ENCODE assay signal across 1 cellular context in the genomic region with DNA sequence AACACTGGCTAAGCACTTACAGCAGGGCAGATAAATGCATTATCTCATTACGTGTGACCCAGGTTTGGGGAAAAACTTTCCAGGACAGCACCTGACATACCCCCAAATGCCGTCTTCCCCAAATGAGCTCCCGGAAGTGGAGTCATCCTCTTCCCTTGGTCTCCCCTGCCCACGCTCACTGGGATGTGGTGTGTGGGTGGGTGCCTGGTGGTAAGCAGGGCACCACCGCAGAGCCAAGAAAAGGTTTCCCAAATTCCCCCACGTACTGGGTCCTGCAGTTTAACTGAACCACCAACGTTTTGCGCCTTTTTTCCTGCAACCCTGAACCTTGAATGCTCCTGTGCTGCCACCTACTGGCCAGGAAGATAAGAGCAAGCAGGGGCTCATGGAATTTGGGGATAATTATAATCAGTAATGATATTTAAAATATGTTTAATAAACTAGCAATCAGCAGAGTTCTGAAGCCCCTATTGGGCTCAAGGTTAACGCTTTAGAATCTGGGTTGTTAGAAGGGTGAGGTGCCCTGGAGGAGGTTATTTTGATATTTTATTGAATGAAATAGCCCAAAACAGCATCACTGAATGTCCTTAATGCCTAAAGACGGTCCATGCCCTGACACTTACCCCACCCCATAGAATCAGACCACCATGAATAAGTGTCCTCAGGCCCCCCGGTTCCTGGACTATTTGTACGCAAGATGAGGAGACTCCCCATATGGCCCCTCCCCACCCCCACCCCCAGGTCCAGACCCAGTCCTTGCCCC.
TF ChIP-seq lines count a peak whose summit lies in the region.

No MANE protein-coding gene starts in this region.

TF ChIP-seq in K562, 482 proteins besides CTCF, POLR2A, EP300 and RAD21 (continued from another document and continues in another):
- peak; percentile 25; the same call in 1 of the 2 replicates for TF ChIP-seq EGR1 (conservative IDR thresholded peaks at IDR 0.05)
- TF ChIP-seq ZNF253 (CRISPR knock-in tag; conservative IDR thresholded peaks at IDR 0.05), result no peak
- TF ChIP-seq, protein P1, sequence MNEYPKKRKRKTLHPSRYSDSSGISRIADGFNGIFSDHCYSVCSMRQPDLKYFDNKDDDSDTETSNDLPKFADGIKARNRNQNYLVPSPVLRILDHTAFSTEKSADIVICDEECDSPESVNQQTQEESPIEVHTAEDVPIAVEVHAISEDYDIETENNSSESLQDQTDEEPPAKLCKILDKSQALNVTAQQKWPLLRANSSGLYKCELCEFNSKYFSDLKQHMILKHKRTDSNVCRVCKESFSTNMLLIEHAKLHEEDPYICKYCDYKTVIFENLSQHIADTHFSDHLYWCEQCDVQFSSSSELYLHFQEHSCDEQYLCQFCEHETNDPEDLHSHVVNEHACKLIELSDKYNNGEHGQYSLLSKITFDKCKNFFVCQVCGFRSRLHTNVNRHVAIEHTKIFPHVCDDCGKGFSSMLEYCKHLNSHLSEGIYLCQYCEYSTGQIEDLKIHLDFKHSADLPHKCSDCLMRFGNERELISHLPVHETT (CRISPR knock-in tag; conservative IDR thresholded peaks at IDR 0.05 in 1 of 2, IDR thresholded peaks at IDR 0.05 in 1 of 2), result no peak
- TF ChIP-seq MAZ (CRISPR knock-in tag; conservative IDR thresholded peaks at IDR 0.05 in 1 of 2, IDR thresholded peaks at IDR 0.05 in 1 of 2), result 0 out of 4 replicates have a peak, but pooled peaks of 1 of the 2 experiments have one; percentile 33
- TF ChIP-seq MEIS2 (IDR thresholded peaks at IDR 0.05; ENCODE audit: partially characterized antibody), result no peak
- no peak for TF ChIP-seq ZNF24 (IDR thresholded peaks at IDR 0.05)
- 0 out of 2 replicates have a peak, but pooled peaks have one; percentile 11 for TF ChIP-seq JUND (IDR thresholded peaks at IDR 0.05; ENCODE audit: borderline replicate concordance, low read depth, low read length)
- TF ChIP-seq JUND (tag; IDR thresholded peaks at IDR 0.05; ENCODE audit: borderline replicate concordance, low read depth, low read length), result no peak
- TF ChIP-seq, protein P2, sequence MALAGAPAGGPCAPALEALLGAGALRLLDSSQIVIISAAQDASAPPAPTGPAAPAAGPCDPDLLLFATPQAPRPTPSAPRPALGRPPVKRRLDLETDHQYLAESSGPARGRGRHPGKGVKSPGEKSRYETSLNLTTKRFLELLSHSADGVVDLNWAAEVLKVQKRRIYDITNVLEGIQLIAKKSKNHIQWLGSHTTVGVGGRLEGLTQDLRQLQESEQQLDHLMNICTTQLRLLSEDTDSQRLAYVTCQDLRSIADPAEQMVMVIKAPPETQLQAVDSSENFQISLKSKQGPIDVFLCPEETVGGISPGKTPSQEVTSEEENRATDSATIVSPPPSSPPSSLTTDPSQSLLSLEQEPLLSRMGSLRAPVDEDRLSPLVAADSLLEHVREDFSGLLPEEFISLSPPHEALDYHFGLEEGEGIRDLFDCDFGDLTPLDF (CRISPR knock-in tag; IDR thresholded peaks at IDR 0.05), result no peak
- TF ChIP-seq FOXA1 (IDR thresholded peaks at IDR 0.05; ENCODE audit: borderline replicate concordance), result no peak
- no peak for TF ChIP-seq TCFL5 (CRISPR knock-in tag; conservative IDR thresholded peaks at IDR 0.05)
- TF ChIP-seq SMC3 (conservative IDR thresholded peaks at IDR 0.05; ENCODE audit: insufficient read depth, low read depth, low read length), result peak; percentile 70
- TF ChIP-seq CXXC5 (CRISPR knock-in tag; IDR thresholded peaks at IDR 0.05), result no peak
- TF ChIP-seq, protein P3, sequence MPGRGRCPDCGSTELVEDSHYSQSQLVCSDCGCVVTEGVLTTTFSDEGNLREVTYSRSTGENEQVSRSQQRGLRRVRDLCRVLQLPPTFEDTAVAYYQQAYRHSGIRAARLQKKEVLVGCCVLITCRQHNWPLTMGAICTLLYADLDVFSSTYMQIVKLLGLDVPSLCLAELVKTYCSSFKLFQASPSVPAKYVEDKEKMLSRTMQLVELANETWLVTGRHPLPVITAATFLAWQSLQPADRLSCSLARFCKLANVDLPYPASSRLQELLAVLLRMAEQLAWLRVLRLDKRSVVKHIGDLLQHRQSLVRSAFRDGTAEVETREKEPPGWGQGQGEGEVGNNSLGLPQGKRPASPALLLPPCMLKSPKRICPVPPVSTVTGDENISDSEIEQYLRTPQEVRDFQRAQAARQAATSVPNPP (IDR thresholded peaks at IDR 0.05; ENCODE audit: borderline replicate concordance, insufficient read depth, insufficient read length), result no peak
- no peak for TF ChIP-seq BDP1 (IDR thresholded peaks at IDR 0.05; ENCODE audit: insufficient read depth, insufficient read length)
- no peak for TF ChIP-seq CBX2 (IDR thresholded peaks at IDR 0.05; ENCODE audit: insufficient read depth, low read length, poor library complexity, severe bottlenecking)
- 0 out of 2 replicates have a peak, but pooled peaks have one; percentile 12 for TF ChIP-seq TEAD4 (IDR thresholded peaks at IDR 0.05; ENCODE audit: low read length)
- no peak for TF ChIP-seq TEAD4 (CRISPR knock-in tag; IDR thresholded peaks at IDR 0.05; ENCODE audit: borderline replicate concordance)
- TF ChIP-seq, protein P4, sequence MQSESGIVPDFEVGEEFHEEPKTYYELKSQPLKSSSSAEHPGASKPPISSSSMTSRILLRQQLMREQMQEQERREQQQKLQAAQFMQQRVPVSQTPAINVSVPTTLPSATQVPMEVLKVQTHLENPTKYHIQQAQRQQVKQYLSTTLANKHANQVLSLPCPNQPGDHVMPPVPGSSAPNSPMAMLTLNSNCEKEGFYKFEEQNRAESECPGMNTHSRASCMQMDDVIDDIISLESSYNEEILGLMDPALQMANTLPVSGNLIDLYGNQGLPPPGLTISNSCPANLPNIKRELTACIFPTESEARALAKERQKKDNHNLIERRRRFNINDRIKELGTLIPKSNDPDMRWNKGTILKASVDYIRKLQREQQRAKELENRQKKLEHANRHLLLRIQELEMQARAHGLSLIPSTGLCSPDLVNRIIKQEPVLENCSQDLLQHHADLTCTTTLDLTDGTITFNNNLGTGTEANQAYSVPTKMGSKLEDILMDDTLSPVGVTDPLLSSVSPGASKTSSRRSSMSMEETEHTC (IDR thresholded peaks at IDR 0.05), result no peak
- TF ChIP-seq HMG20A (CRISPR knock-in tag; conservative IDR thresholded peaks at IDR 0.05), result no peak
- TF ChIP-seq CAMTA2 (CRISPR knock-in tag; conservative IDR thresholded peaks at IDR 0.05), result no peak
- TF ChIP-seq STAG1 (CRISPR knock-in tag; IDR thresholded peaks at IDR 0.05; ENCODE audit: borderline replicate concordance), result peak; percentile 41; the same call in 1 of the 2 replicates
- TF ChIP-seq, protein P5, sequence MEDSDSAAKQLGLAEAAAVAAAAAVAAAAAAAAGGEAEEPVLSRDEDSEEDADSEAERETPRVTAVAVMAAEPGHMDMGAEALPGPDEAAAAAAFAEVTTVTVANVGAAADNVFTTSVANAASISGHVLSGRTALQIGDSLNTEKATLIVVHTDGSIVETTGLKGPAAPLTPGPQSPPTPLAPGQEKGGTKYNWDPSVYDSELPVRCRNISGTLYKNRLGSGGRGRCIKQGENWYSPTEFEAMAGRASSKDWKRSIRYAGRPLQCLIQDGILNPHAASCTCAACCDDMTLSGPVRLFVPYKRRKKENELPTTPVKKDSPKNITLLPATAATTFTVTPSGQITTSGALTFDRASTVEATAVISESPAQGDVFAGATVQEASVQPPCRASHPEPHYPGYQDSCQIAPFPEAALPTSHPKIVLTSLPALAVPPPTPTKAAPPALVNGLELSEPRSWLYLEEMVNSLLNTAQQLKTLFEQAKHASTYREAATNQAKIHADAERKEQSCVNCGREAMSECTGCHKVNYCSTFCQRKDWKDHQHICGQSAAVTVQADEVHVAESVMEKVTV (CRISPR knock-in tag; IDR thresholded peaks at IDR 0.05), result peak; percentile 55
- TF ChIP-seq CEBPB (tag; IDR thresholded peaks at IDR 0.05), result no peak
- TF ChIP-seq, protein P6, sequence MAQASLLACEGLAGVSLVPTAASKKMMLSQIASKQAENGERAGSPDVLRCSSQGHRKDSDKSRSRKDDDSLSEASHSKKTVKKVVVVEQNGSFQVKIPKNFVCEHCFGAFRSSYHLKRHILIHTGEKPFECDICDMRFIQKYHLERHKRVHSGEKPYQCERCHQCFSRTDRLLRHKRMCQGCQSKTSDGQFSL (CRISPR knock-in tag; IDR thresholded peaks at IDR 0.05), result no peak
- TF ChIP-seq, protein P6 (tag; IDR thresholded peaks at IDR 0.05), result no peak
- TF ChIP-seq BCOR (IDR thresholded peaks at IDR 0.05), result no peak
- no peak for TF ChIP-seq RFX1 (IDR thresholded peaks at IDR 0.05)
- TF ChIP-seq CBFA2T3 (IDR thresholded peaks at IDR 0.05), result no peak
- no peak for TF ChIP-seq ZNF174 (CRISPR knock-in tag; IDR thresholded peaks at IDR 0.05)
- no peak for TF ChIP-seq HDGF (IDR thresholded peaks at IDR 0.05)
- TF ChIP-seq, protein P7, sequence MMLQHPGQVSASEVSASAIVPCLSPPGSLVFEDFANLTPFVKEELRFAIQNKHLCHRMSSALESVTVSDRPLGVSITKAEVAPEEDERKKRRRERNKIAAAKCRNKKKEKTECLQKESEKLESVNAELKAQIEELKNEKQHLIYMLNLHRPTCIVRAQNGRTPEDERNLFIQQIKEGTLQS (IDR thresholded peaks at IDR 0.05), result no peak
- TF ChIP-seq, protein P7 (CRISPR knock-in tag; conservative IDR thresholded peaks at IDR 0.05), result no peak
- TF ChIP-seq NCOA2 (IDR thresholded peaks at IDR 0.05; ENCODE audit: partially characterized antibody in 2 of 2), result no peak
- TF ChIP-seq NBN (IDR thresholded peaks at IDR 0.05; ENCODE audit: low read depth), result no peak
- TF ChIP-seq CHD4 (IDR thresholded peaks at IDR 0.05; ENCODE audit: insufficient read depth, insufficient replicate concordance, low read depth, low read length, poor library complexity, severe bottlenecking), result no peak
- no peak for TF ChIP-seq ZNF3 (CRISPR knock-in tag; IDR thresholded peaks at IDR 0.05)
- TF ChIP-seq, protein P8, sequence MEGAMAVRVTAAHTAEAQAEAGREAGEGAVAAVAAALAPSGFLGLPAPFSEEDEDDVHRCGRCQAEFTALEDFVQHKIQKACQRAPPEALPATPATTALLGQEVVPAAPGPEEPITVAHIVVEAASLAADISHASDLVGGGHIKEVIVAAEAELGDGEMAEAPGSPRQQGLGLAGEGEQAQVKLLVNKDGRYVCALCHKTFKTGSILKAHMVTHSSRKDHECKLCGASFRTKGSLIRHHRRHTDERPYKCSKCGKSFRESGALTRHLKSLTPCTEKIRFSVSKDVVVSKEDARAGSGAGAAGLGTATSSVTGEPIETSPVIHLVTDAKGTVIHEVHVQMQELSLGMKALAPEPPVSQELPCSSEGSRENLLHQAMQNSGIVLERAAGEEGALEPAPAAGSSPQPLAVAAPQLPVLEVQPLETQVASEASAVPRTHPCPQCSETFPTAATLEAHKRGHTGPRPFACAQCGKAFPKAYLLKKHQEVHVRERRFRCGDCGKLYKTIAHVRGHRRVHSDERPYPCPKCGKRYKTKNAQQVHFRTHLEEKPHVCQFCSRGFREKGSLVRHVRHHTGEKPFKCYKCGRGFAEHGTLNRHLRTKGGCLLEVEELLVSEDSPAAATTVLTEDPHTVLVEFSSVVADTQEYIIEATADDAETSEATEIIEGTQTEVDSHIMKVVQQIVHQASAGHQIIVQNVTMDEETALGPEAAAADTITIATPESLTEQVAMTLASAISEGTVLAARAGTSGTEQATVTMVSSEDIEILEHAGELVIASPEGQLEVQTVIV (CRISPR knock-in tag; IDR thresholded peaks at IDR 0.05; ENCODE audit: borderline replicate concordance), result no peak
- no peak for TF ChIP-seq POLR3G (IDR thresholded peaks at IDR 0.05; ENCODE audit: extremely low read depth, insufficient read length, insufficient replicate concordance)
